In the genomic region with DNA sequence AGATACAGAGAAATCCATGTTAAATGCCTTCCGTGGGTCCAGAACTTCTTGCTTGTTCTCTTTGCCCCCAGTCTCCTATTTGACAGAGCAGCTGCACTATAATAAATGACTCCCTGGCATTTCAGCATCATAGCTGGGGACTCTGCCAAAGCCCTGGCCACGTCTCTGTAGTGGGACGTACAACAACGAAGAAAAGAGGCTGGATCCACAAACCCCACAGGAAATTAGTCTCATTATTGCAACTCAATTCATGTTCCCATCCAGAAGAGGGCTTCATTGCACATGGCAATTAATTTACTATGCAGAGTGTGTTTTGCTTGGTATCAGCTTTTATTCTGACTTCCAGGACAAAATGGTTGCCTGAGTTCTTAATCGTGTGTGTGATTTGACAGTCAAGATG, we compare ENCODE assay signal across 11 cellular contexts.
DNase-seq lines count a peak whose midpoint lies in the region; ATAC-seq, FAIRE-seq and TF ChIP-seq lines count a peak whose summit lies in the region.
"Had no signal": no experiment of that assay in that cellular context is flagged by ENCODE, and none has a peak within 500 bp of the region (broad histone marks: within the 10 kb centered on the region; RNA-seq: fewer than 3 reads in every experiment).

No MANE protein-coding gene starts in this region.

- H3K27me3 ChIP-seq in A673 (replicated peaks; ENCODE audit: insufficient read depth, low read depth, low read length, poor library complexity) (peaks cover 45% of the 10 kb centered on the region), bronchial epithelial cell (ENCODE audit: control insufficient read depth, insufficient read depth, low read length) (no peaks in the 10 kb centered on the region)
- peaks cover 4% of the 10 kb centered on the region for H3K27me3 ChIP-seq in effector memory CD4-positive, alpha-beta T cell (replicated peaks; ENCODE audit: control insufficient read depth, insufficient read depth, low read length, poor library complexity, severe bottlenecking)

- H3K9me3 Mint-ChIP-seq in HFFc6: no peaks in the 10 kb centered on the region
- H3K9me3 Mint-ChIP-seq in T-helper 2 cell treated with Interferon-gamma antibody and Interleukin-4, amounts not matched to agents 5 μg/mL and 100 μg/mL, for 36 hours: no peaks in the 10 kb centered on the region
- H3K9me3 Mint-ChIP-seq: activated naive CD4-positive, alpha-beta T cell treated with anti-CD3 and anti-CD28 coated beads, Interleukin-2, amount 50 U/mL, for 72 hours had no signal

- no peak for FAIRE-seq in bronchial epithelial cell (lab: Jason Lieb, UNC)

- TF ChIP-seq CTCF in A673 (conservative IDR thresholded peaks at IDR 0.05; ENCODE audit: low read depth, low read length): 0 out of 2 replicates have a peak, but pooled peaks have one; percentile 9
- peak; percentile 45; the same call in 1 of the 2 replicates for TF ChIP-seq CTCF in HFFc6 (IDR thresholded peaks at IDR 0.05)
- peak; percentile 17 for TF ChIP-seq CTCF in bronchial epithelial cell (IDR thresholded peaks at IDR 0.05; ENCODE audit: insufficient read depth, low read length, severe bottlenecking)

- intact Hi-C loops in A673 (cut with micrococcal nuclease; ENCODE audit: unreplicated experiment): no loop called here

- no TSS peak for BruUV-seq in A673 (replicated peaks; lab: Mats Ljungman, UMichigan)

- H3K27me3 Mint-ChIP-seq in HFFc6 (ENCODE audit: insufficient read depth): peaks cover 2% of the 10 kb centered on the region; the same call in 1 of the 2 replicates
- peaks cover 24% of the 10 kb centered on the region for H3K27me3 Mint-ChIP-seq in T-helper 2 cell treated with Interferon-gamma antibody and Interleukin-4, amounts not matched to agents 5 μg/mL and 100 μg/mL, for 36 hours (ENCODE audit: low read depth)

- ATAC-seq in HG03095 (IDR thresholded peaks at IDR 0.05; ENCODE audit: unreplicated experiment): no peak
- ATAC-seq: activated naive CD4-positive, alpha-beta T cell treated with anti-CD3 and anti-CD28 coated beads, Interleukin-2, amount 50 U/mL, for 72 hours had no signal

- peaks cover 27% of the 10 kb centered on the region for H3K4me1 Mint-ChIP-seq in HFFc6 (ENCODE audit: low read depth)
- peaks cover 5% of the 10 kb centered on the region for H3K4me1 Mint-ChIP-seq in T-helper 2 cell treated with Interferon-gamma antibody and Interleukin-4, amounts not matched to agents 5 μg/mL and 100 μg/mL, for 36 hours (ENCODE audit: low read depth)

- POLR2A ChIA-PET in A673 (lab: Charles Lee; ENCODE audit: low non-redundant PET): no interaction called here

- DNase-seq in A673 (ENCODE audit: low spot score): peak; percentile 39
- peak; percentile 18 for DNase-seq in HFFc6
- DNase-seq in bronchial epithelial cell (ENCODE audit: low read depth): no peak
- DNase-seq in kidney tubule cell (ENCODE audit: low spot score): peak; percentile 25
- no peak for DNase-seq in effector memory CD4-positive, alpha-beta T cell
- no peak for DNase-seq in GM19240 (ENCODE audit: insufficient read length, low spot score)
- no peak for DNase-seq in T-helper 2 cell treated with Interferon-gamma antibody and Interleukin-4, amounts not matched to agents 5 μg/mL and 100 μg/mL, for 36 hours (ENCODE audit: low spot score)
- DNase-seq: activated CD4-positive, alpha-beta T cell treated with anti-CD3 and anti-CD28 coated beads, Interleukin-2, amount 50 U/mL, for 4 hours; NCI-H446 had no signal

- CTCF ChIA-PET in A673 (lab: Charles Lee): no interaction called here

- H3K36me3 ChIP-seq in A673 (ENCODE audit: insufficient read depth, low read length, poor library complexity, severe bottlenecking): no peaks in the 10 kb centered on the region
- H3K36me3 ChIP-seq in bronchial epithelial cell (ENCODE audit: control insufficient read depth, insufficient read depth, low read length): no peaks in the 10 kb centered on the region
- no peaks in the 10 kb centered on the region for H3K36me3 ChIP-seq in effector memory CD4-positive, alpha-beta T cell (ENCODE audit: control insufficient read depth, insufficient read depth, low read length)

- H3K27ac ChIP-seq in A673 (ENCODE audit: low read depth, low read length, poor library complexity, severe bottlenecking): no peak overlapping the region
- H3K27ac ChIP-seq in effector memory CD4-positive, alpha-beta T cell (ENCODE audit: insufficient read depth, low read length, poor library complexity, severe bottlenecking): no peak overlapping the region

- H3K4me1 ChIP-seq in A673 (ENCODE audit: insufficient read depth, low read length, poor library complexity, severe bottlenecking): no peaks in the 10 kb centered on the region
- no peaks in the 10 kb centered on the region for H3K4me1 ChIP-seq in effector memory CD4-positive, alpha-beta T cell (ENCODE audit: control insufficient read depth, insufficient read depth, low read length, poor library complexity, severe bottlenecking)

- no peaks in the 10 kb centered on the region for H3K36me3 Mint-ChIP-seq in HFFc6 (ENCODE audit: low read depth)
- no peaks in the 10 kb centered on the region for H3K36me3 Mint-ChIP-seq in T-helper 2 cell treated with Interferon-gamma antibody and Interleukin-4, amounts not matched to agents 5 μg/mL and 100 μg/mL, for 36 hours (ENCODE audit: low read depth)
- H3K36me3 Mint-ChIP-seq: activated naive CD4-positive, alpha-beta T cell treated with anti-CD3 and anti-CD28 coated beads, Interleukin-2, amount 50 U/mL, for 72 hours had no signal

- H3K27ac Mint-ChIP-seq in HFFc6: no peak overlapping the region
- H3K27ac Mint-ChIP-seq in T-helper 2 cell treated with Interferon-gamma antibody and Interleukin-4, amounts not matched to agents 5 μg/mL and 100 μg/mL, for 36 hours: no peak overlapping the region
- H3K27ac Mint-ChIP-seq: activated naive CD4-positive, alpha-beta T cell treated with anti-CD3 and anti-CD28 coated beads, Interleukin-2, amount 50 U/mL, for 72 hours had no signal

- H3K4me3 ChIP-seq in A673 (ENCODE audit: low read depth, low read length, poor library complexity, severe bottlenecking) (no peak overlapping the region), bronchial epithelial cell (ENCODE audit: low read depth, low read length) (no peak overlapping the region)
- H3K4me3 ChIP-seq in effector memory CD4-positive, alpha-beta T cell (ENCODE audit: insufficient read depth, low read depth, low read length, poor library complexity, severe bottlenecking): no peak overlapping the region

- no peak overlapping the region for H3K4me3 Mint-ChIP-seq in HFFc6
- H3K4me3 Mint-ChIP-seq in T-helper 2 cell treated with Interferon-gamma antibody and Interleukin-4, amounts not matched to agents 5 μg/mL and 100 μg/mL, for 36 hours: no peak overlapping the region

- H3K9me3 ChIP-seq in A673 (ENCODE audit: low read depth, low read length, poor library complexity, severe bottlenecking): no peaks in the 10 kb centered on the region
- no peaks in the 10 kb centered on the region for H3K9me3 ChIP-seq in effector memory CD4-positive, alpha-beta T cell (ENCODE audit: control insufficient read depth, low read length)

Comparison
In these comparisons a context has a peak if more than half of its experiments do, and no peak if none do; other contexts are left out.
1. DNase-seq: peak in A673 (single experiment), HFFc6 (single experiment) and kidney tubule cell (single experiment); none in bronchial epithelial cell (single experiment), effector memory CD4-positive, alpha-beta T cell (0 of 3), GM19240 (single experiment) and T-helper 2 cell treated with Interferon-gamma antibody and Interleukin-4, amounts not matched to agents 5 μg/mL and 100 μg/mL, for 36 hours (single experiment).
2. Peak in every context shown above with its lines, with median percentiles within 50 percentile points of each other: CTCF ChIP-seq.